Comparison of ENCODE assay signal across 1 cellular context in genomic region chr4:107937040-107937439, GRCh38.
TF ChIP-seq lines count a peak whose summit lies in the region.

No MANE protein-coding gene starts in this region.

TF ChIP-seq in GM12878, 131 proteins besides CTCF, POLR2A, EP300 and RAD21 (continued from another document):
- TF ChIP-seq REST (IDR thresholded peaks at IDR 0.05; ENCODE audit: low read depth, low read length) (no peak), ZBTB40 (IDR thresholded peaks at IDR 0.05; ENCODE audit: borderline replicate concordance) (no peak), TAF1 (IDR thresholded peaks at IDR 0.05; ENCODE audit: borderline replicate concordance, low read depth, low read length) (no peak), GABPA (IDR thresholded peaks at IDR 0.05; ENCODE audit: low read depth) (no peak)
- TF ChIP-seq, protein P1, sequence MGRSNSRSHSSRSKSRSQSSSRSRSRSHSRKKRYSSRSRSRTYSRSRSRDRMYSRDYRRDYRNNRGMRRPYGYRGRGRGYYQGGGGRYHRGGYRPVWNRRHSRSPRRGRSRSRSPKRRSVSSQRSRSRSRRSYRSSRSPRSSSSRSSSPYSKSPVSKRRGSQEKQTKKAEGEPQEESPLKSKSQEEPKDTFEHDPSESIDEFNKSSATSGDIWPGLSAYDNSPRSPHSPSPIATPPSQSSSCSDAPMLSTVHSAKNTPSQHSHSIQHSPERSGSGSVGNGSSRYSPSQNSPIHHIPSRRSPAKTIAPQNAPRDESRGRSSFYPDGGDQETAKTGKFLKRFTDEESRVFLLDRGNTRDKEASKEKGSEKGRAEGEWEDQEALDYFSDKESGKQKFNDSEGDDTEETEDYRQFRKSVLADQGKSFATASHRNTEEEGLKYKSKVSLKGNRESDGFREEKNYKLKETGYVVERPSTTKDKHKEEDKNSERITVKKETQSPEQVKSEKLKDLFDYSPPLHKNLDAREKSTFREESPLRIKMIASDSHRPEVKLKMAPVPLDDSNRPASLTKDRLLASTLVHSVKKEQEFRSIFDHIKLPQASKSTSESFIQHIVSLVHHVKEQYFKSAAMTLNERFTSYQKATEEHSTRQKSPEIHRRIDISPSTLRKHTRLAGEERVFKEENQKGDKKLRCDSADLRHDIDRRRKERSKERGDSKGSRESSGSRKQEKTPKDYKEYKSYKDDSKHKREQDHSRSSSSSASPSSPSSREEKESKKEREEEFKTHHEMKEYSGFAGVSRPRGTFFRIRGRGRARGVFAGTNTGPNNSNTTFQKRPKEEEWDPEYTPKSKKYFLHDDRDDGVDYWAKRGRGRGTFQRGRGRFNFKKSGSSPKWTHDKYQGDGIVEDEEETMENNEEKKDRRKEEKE (IDR thresholded peaks at IDR 0.05): no peak
TF ChIP-seq in GM12878: peak in this region for 0.
